ENCODE assay signal across 1 cellular context in the genomic region with DNA sequence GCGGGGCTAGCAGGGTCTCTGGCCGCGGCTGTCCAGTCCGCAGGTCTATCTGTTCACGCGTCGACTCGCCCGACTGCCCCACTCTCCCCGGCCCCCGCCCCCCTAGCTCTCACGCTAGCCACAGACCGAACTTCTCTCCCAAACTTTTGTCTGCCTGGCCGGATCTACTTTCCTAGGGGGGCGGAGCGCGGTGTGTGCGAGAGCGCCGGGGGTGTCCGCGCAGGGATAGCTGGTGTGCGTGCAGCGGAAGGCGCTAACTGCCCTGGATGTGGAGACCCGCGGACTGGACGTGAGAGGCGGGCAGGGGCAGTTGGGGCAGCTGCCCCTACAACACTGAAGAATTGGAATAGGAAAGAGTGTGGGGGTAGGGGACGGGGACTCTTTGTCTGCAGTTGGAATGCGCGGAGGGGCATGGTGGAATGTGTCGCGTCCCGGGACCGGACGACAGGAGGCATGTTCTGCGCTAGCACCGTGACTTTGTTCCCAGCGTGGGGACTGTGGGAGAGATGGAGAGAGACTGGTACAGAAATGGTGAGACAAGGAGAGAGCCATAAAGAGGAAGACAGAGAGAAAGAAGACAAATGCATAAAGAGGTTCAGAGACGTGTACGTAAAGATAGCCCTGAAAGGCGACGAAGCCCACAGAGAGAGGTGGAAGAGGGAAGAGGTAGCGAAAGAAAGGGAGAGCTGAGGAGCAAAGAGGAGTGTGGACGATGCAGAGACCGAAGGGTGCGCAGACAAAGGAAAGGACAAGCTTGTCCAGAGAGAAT.
A peak's percentile ranks its signal among the peaks of the same experiment; 100 is the strongest.
TF ChIP-seq lines count a peak whose summit lies in the region.

A gene (minus strand): TSS at position 75 of the 769 bp plus-strand sequence. CDS start 285 bp downstream, outside the sequence.

TF ChIP-seq in HepG2, 621 proteins besides CTCF, POLR2A, EP300 and RAD21 (continued from another document and continues in another):
- TF ChIP-seq ZNF292 (CRISPR knock-in tag; IDR thresholded peaks at IDR 0.05; ENCODE audit: borderline replicate concordance, low read depth) (peak; percentile 94), NFE2L2 (IDR thresholded peaks at IDR 0.05; ENCODE audit: low read length) (no peak; the same call in 1 of the 2 replicates), ZNF660 (CRISPR knock-in tag; IDR thresholded peaks at IDR 0.05; ENCODE audit: borderline replicate concordance, low read depth) (no peak; the same call in 1 of the 2 replicates), MXI1 (IDR thresholded peaks at IDR 0.05; ENCODE audit: borderline replicate concordance, low read depth, low read length) (peak; percentile 86), ZNF441 (CRISPR knock-in tag; IDR thresholded peaks at IDR 0.05; ENCODE audit: borderline replicate concordance) (no peak), FOXK1 (CRISPR knock-in tag; IDR thresholded peaks at IDR 0.05; ENCODE audit: borderline replicate concordance, low read depth) (peak; percentile 84), SRSF4 (IDR thresholded peaks at IDR 0.05; ENCODE audit: low read depth, low read length, poor library complexity, severe bottlenecking) (no peak), ZBTB3 (CRISPR knock-in tag; IDR thresholded peaks at IDR 0.05; ENCODE audit: borderline replicate concordance, low read depth) (no peak; the same call in 1 of the 2 replicates), ZBTB38 (CRISPR knock-in tag; IDR thresholded peaks at IDR 0.05) (peak; percentile 94; the same call in 1 of the 2 replicates), ZNF17 (CRISPR knock-in tag; IDR thresholded peaks at IDR 0.05) (no peak), ATF7 (IDR thresholded peaks at IDR 0.05) (peak; percentile 1), ATF7 (CRISPR knock-in tag; IDR thresholded peaks at IDR 0.05) (peak; percentile 87), XRCC5 (optimal IDR thresholded peaks at IDR 0.05; ENCODE audit: low read length) (peak; percentile 100), ZNF780A (CRISPR knock-in tag; IDR thresholded peaks at IDR 0.05) (no peak), HOXA3 (CRISPR knock-in tag; IDR thresholded peaks at IDR 0.05) (no peak), ETV5 (CRISPR knock-in tag; IDR thresholded peaks at IDR 0.05; ENCODE audit: borderline replicate concordance) (peak; percentile 92), PRMT3 (CRISPR knock-in tag; IDR thresholded peaks at IDR 0.05; ENCODE audit: borderline replicate concordance, low read depth) (no peak), XBP1 (CRISPR knock-in tag; IDR thresholded peaks at IDR 0.05) (no peak), MIER2 (CRISPR knock-in tag; IDR thresholded peaks at IDR 0.05) (peak; percentile 41; the same call in 1 of the 2 replicates), ZNF549 (CRISPR knock-in tag; IDR thresholded peaks at IDR 0.05) (no peak), PAF1 (CRISPR knock-in tag; IDR thresholded peaks at IDR 0.05) (no peak; the same call in 1 of the 2 replicates), PHF21A (CRISPR knock-in tag; IDR thresholded peaks at IDR 0.05) (no peak), ZIK1 (CRISPR knock-in tag; IDR thresholded peaks at IDR 0.05; ENCODE audit: borderline replicate concordance, low read depth) (peak; percentile 97), ZNF850 (CRISPR knock-in tag; conservative IDR thresholded peaks at IDR 0.05) (no peak), NFYB (CRISPR knock-in tag; IDR thresholded peaks at IDR 0.05) (peak; percentile 53), HMG20A (CRISPR knock-in tag; IDR thresholded peaks at IDR 0.05; ENCODE audit: borderline replicate concordance) (peak; percentile 66), SPEN (CRISPR knock-in tag; IDR thresholded peaks at IDR 0.05; ENCODE audit: low read depth) (peak; percentile 99)
- TF ChIP-seq, protein P1, sequence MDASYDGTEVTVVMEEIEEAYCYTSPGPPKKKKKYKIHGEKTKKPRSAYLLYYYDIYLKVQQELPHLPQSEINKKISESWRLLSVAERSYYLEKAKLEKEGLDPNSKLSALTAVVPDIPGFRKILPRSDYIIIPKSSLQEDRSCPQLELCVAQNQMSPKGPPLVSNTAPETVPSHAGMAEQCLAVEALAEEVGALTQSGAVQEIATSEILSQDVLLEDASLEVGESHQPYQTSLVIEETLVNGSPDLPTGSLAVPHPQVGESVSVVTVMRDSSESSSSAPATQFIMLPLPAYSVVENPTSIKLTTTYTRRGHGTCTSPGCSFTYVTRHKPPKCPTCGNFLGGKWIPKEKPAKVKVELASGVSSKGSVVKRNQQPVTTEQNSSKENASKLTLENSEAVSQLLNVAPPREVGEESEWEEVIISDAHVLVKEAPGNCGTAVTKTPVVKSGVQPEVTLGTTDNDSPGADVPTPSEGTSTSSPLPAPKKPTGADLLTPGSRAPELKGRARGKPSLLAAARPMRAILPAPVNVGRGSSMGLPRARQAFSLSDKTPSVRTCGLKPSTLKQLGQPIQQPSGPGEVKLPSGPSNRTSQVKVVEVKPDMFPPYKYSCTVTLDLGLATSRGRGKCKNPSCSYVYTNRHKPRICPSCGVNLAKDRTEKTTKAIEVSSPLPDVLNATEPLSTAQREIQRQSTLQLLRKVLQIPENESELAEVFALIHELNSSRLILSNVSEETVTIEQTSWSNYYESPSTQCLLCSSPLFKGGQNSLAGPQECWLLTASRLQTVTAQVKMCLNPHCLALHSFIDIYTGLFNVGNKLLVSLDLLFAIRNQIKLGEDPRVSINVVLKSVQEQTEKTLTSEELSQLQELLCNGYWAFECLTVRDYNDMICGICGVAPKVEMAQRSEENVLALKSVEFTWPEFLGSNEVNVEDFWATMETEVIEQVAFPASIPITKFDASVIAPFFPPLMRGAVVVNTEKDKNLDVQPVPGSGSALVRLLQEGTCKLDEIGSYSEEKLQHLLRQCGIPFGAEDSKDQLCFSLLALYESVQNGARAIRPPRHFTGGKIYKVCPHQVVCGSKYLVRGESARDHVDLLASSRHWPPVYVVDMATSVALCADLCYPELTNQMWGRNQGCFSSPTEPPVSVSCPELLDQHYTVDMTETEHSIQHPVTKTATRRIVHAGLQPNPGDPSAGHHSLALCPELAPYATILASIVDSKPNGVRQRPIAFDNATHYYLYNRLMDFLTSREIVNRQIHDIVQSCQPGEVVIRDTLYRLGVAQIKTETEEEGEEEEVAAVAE (CRISPR knock-in tag; IDR thresholded peaks at IDR 0.05; ENCODE audit: borderline replicate concordance), result peak; percentile 95
- TF ChIP-seq, protein P2, sequence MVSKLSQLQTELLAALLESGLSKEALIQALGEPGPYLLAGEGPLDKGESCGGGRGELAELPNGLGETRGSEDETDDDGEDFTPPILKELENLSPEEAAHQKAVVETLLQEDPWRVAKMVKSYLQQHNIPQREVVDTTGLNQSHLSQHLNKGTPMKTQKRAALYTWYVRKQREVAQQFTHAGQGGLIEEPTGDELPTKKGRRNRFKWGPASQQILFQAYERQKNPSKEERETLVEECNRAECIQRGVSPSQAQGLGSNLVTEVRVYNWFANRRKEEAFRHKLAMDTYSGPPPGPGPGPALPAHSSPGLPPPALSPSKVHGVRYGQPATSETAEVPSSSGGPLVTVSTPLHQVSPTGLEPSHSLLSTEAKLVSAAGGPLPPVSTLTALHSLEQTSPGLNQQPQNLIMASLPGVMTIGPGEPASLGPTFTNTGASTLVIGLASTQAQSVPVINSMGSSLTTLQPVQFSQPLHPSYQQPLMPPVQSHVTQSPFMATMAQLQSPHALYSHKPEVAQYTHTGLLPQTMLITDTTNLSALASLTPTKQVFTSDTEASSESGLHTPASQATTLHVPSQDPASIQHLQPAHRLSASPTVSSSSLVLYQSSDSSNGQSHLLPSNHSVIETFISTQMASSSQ (IDR thresholded peaks at IDR 0.05; ENCODE audit: low read depth), result no peak
- TF ChIP-seq, protein P2 (CRISPR knock-in tag; IDR thresholded peaks at IDR 0.05; ENCODE audit: borderline replicate concordance), result peak; percentile 89
- TF ChIP-seq, protein P3, sequence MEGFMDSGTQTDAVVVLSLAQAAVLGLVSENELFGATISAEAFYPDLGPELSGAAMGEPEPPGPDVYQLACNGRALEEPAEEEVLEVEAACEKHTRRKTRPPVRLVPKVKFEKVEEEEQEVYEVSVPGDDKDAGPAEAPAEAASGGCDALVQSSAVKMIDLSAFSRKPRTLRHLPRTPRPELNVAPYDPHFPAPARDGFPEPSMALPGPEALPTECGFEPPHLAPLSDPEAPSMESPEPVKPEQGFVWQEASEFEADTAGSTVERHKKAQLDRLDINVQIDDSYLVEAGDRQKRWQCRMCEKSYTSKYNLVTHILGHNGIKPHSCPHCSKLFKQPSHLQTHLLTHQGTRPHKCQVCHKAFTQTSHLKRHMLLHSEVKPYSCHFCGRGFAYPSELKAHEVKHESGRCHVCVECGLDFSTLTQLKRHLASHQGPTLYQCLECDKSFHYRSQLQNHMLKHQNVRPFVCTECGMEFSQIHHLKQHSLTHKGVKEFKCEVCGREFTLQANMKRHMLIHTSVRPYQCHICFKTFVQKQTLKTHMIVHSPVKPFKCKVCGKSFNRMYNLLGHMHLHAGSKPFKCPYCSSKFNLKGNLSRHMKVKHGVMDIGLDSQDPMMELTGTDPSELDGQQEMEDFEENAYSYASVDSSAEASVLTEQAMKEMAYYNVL (CRISPR knock-in tag; IDR thresholded peaks at IDR 0.05; ENCODE audit: borderline replicate concordance), result no peak
- TF ChIP-seq, protein P4, sequence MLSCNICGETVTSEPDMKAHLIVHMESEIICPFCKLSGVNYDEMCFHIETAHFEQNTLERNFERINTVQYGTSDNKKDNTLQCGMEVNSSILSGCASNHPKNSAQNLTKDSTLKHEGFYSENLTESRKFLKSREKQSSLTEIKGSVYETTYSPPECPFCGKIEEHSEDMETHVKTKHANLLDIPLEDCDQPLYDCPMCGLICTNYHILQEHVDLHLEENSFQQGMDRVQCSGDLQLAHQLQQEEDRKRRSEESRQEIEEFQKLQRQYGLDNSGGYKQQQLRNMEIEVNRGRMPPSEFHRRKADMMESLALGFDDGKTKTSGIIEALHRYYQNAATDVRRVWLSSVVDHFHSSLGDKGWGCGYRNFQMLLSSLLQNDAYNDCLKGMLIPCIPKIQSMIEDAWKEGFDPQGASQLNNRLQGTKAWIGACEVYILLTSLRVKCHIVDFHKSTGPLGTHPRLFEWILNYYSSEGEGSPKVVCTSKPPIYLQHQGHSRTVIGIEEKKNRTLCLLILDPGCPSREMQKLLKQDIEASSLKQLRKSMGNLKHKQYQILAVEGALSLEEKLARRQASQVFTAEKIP (CRISPR knock-in tag; IDR thresholded peaks at IDR 0.05; ENCODE audit: borderline replicate concordance), result no peak
- TF ChIP-seq, protein P5, sequence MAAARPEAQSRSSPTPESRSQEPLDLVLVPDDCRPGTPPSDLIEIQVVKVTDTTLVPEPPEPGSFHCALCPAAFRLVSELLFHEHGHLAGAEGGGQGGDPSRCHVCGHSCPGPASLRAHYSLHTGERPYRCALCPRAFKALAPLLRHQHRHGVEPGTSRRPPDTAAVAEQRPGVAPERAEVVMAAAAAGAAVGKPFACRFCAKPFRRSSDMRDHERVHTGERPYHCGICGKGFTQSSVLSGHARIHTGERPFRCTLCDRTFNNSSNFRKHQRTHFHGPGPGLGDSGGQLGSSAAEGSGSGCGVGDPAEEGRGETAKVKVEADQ (CRISPR knock-in tag; IDR thresholded peaks at IDR 0.05; ENCODE audit: borderline replicate concordance), result peak; percentile 99
- TF ChIP-seq, protein P6, sequence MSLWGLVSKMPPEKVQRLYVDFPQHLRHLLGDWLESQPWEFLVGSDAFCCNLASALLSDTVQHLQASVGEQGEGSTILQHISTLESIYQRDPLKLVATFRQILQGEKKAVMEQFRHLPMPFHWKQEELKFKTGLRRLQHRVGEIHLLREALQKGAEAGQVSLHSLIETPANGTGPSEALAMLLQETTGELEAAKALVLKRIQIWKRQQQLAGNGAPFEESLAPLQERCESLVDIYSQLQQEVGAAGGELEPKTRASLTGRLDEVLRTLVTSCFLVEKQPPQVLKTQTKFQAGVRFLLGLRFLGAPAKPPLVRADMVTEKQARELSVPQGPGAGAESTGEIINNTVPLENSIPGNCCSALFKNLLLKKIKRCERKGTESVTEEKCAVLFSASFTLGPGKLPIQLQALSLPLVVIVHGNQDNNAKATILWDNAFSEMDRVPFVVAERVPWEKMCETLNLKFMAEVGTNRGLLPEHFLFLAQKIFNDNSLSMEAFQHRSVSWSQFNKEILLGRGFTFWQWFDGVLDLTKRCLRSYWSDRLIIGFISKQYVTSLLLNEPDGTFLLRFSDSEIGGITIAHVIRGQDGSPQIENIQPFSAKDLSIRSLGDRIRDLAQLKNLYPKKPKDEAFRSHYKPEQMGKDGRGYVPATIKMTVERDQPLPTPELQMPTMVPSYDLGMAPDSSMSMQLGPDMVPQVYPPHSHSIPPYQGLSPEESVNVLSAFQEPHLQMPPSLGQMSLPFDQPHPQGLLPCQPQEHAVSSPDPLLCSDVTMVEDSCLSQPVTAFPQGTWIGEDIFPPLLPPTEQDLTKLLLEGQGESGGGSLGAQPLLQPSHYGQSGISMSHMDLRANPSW (CRISPR knock-in tag; IDR thresholded peaks at IDR 0.05; ENCODE audit: borderline replicate concordance), result peak; percentile 77
- TF ChIP-seq, protein P7, sequence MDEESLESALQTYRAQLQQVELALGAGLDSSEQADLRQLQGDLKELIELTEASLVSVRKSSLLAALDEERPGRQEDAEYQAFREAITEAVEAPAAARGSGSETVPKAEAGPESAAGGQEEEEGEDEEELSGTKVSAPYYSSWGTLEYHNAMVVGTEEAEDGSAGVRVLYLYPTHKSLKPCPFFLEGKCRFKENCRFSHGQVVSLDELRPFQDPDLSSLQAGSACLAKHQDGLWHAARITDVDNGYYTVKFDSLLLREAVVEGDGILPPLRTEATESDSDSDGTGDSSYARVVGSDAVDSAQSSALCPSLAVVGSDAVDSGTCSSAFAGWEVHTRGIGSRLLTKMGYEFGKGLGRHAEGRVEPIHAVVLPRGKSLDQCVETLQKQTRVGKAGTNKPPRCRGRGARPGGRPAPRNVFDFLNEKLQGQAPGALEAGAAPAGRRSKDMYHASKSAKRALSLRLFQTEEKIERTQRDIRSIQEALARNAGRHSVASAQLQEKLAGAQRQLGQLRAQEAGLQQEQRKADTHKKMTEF (CRISPR knock-in tag; IDR thresholded peaks at IDR 0.05), result peak; percentile 97; the same call in 1 of the 2 replicates
- TF ChIP-seq, protein P8, sequence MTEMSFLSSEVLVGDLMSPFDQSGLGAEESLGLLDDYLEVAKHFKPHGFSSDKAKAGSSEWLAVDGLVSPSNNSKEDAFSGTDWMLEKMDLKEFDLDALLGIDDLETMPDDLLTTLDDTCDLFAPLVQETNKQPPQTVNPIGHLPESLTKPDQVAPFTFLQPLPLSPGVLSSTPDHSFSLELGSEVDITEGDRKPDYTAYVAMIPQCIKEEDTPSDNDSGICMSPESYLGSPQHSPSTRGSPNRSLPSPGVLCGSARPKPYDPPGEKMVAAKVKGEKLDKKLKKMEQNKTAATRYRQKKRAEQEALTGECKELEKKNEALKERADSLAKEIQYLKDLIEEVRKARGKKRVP (CRISPR knock-in tag; IDR thresholded peaks at IDR 0.05), result no peak
